In the genomic region with DNA sequence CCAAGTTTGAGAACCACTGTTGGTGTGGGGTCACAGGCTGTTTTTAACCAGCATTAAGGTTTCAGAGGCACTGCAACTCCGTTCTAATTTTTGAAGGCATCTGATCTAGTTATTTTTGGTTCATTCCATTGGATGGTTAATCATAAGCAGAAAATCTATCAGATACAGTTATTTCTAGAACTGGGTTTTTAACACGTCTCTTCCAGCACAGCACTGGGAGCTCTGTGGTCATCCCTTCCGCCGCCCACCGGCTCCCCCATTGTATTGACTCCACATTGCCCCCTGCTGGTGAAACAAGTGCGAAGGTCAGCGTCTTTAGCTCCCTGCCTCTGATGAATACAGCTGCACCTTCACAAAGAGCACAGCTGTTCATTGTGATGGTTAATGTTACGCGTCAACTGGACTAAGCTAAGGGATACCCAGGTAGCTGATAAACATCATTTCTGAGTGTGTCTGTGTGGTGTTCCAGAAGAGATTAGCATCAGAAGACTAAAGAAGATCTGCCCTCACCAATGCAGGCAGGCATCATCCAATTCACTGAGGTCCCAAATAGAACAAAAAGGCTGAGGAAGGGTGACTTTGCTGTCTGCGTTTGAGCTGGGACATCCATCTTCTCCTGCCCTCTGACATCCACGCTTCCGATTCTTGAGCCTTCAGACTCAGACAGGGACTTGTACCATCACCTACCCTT, we compare ENCODE assay signal across 1 cellular context.
TF ChIP-seq lines count a peak whose summit lies in the region.

No MANE protein-coding gene starts in this region.

TF ChIP-seq in GM12878, 131 proteins besides CTCF, POLR2A, EP300 and RAD21 (continued from another document):
- peak; percentile 8; the same call in 1 of the 2 replicates for TF ChIP-seq ZNF24 (IDR thresholded peaks at IDR 0.05)
- TF ChIP-seq, protein P1, sequence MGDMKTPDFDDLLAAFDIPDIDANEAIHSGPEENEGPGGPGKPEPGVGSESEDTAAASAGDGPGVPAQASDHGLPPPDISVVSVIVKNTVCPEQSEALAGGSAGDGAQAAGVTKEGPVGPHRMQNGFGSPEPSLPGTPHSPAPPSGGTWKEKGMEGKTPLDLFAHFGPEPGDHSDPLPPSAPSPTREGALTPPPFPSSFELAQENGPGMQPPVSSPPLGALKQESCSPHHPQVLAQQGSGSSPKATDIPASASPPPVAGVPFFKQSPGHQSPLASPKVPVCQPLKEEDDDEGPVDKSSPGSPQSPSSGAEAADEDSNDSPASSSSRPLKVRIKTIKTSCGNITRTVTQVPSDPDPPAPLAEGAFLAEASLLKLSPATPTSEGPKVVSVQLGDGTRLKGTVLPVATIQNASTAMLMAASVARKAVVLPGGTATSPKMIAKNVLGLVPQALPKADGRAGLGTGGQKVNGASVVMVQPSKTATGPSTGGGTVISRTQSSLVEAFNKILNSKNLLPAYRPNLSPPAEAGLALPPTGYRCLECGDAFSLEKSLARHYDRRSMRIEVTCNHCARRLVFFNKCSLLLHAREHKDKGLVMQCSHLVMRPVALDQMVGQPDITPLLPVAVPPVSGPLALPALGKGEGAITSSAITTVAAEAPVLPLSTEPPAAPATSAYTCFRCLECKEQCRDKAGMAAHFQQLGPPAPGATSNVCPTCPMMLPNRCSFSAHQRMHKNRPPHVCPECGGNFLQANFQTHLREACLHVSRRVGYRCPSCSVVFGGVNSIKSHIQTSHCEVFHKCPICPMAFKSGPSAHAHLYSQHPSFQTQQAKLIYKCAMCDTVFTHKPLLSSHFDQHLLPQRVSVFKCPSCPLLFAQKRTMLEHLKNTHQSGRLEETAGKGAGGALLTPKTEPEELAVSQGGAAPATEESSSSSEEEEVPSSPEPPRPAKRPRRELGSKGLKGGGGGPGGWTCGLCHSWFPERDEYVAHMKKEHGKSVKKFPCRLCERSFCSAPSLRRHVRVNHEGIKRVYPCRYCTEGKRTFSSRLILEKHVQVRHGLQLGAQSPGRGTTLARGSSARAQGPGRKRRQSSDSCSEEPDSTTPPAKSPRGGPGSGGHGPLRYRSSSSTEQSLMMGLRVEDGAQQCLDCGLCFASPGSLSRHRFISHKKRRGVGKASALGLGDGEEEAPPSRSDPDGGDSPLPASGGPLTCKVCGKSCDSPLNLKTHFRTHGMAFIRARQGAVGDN (IDR thresholded peaks at IDR 0.05), result no peak
- TF ChIP-seq, protein P2, sequence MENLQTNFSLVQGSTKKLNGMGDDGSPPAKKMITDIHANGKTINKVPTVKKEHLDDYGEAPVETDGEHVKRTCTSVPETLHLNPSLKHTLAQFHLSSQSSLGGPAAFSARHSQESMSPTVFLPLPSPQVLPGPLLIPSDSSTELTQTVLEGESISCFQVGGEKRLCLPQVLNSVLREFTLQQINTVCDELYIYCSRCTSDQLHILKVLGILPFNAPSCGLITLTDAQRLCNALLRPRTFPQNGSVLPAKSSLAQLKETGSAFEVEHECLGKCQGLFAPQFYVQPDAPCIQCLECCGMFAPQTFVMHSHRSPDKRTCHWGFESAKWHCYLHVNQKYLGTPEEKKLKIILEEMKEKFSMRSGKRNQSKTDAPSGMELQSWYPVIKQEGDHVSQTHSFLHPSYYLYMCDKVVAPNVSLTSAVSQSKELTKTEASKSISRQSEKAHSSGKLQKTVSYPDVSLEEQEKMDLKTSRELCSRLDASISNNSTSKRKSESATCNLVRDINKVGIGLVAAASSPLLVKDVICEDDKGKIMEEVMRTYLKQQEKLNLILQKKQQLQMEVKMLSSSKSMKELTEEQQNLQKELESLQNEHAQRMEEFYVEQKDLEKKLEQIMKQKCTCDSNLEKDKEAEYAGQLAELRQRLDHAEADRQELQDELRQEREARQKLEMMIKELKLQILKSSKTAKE (IDR thresholded peaks at IDR 0.05; ENCODE audit: low read depth, poor library complexity, severe bottlenecking), result peak; percentile 70
- TF ChIP-seq CHD1 (IDR thresholded peaks at IDR 0.05; ENCODE audit: low read depth, low read length), result no peak
- TF ChIP-seq, protein P3, sequence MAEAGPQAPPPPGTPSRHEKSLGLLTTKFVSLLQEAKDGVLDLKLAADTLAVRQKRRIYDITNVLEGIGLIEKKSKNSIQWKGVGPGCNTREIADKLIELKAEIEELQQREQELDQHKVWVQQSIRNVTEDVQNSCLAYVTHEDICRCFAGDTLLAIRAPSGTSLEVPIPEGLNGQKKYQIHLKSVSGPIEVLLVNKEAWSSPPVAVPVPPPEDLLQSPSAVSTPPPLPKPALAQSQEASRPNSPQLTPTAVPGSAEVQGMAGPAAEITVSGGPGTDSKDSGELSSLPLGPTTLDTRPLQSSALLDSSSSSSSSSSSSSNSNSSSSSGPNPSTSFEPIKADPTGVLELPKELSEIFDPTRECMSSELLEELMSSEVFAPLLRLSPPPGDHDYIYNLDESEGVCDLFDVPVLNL (IDR thresholded peaks at IDR 0.05; ENCODE audit: low read depth, low read length), result 0 out of 2 replicates have a peak, but pooled peaks have one; percentile 21
- 0 out of 2 replicates have a peak, but pooled peaks have one; percentile 62 for TF ChIP-seq TBL1XR1 (IDR thresholded peaks at IDR 0.05; ENCODE audit: low read depth, low read length)
- TF ChIP-seq HDGF (IDR thresholded peaks at IDR 0.05), result peak; percentile 79
- TF ChIP-seq MEF2B (IDR thresholded peaks at IDR 0.05; ENCODE audit: partially characterized antibody, poor library complexity, severe bottlenecking), result peak; percentile 91
- no peak for TF ChIP-seq KDM1A (IDR thresholded peaks at IDR 0.05; ENCODE audit: borderline replicate concordance)
